ENCODE assay signal across 8 cellular contexts in genomic region chr12:125403145-125403789, GRCh38.
DNase-seq lines count a peak whose midpoint lies in the region; ATAC-seq and TF ChIP-seq lines count a peak whose summit lies in the region.

No MANE protein-coding gene starts in this region.

- DNase-seq in DMS114 treated with DMSO at 0.1 percent for 48 hours (lab: John Stamatoyannopoulos, UW; ENCODE audit: unreplicated experiment) (peak; percentile 15), HS-27A (ENCODE audit: low read depth) (peak; percentile 11), RWPE2 (ENCODE audit: low spot score) (no peak), fibroblast of the aortic adventitia (ENCODE audit: low read depth) (peak; percentile 51), stomach (no peak), GM19240 (ENCODE audit: insufficient read length, low spot score) (no peak)

- no peaks in the 10 kb centered on the region for H3K27me3 ChIP-seq in RWPE2 (ENCODE audit: insufficient read depth, poor library complexity, severe bottlenecking)
- peaks cover 0 to 18% (median 0%) of the 10 kb centered on the region in 3 donors for H3K27me3 ChIP-seq in stomach

- H3K36me3 ChIP-seq in RWPE2 (ENCODE audit: low read depth), result no peaks in the 10 kb centered on the region
- no peaks in the 10 kb centered on the region for H3K36me3 ChIP-seq in stomach

- H3K27ac ChIP-seq in RWPE2 (ENCODE audit: poor library complexity, severe bottlenecking) (no peak overlapping the region), stomach (no peak overlapping the region)

- TF ChIP-seq CTCF in RWPE2 (IDR thresholded peaks at IDR 0.05; ENCODE audit: poor library complexity, severe bottlenecking) (peak; percentile 81), fibroblast of the aortic adventitia (IDR thresholded peaks at IDR 0.05; ENCODE audit: insufficient read depth, low read length) (peak; percentile 48), stomach (IDR thresholded peaks at IDR 0.05) (peak in 4 of 7 experiments; percentile 24 to 54 (median 40))

- 17 to 29% (median 24%) methylated on average over 3 of the region's 3 CpGs for WGBS in stomach, 5 donors

- no peak for TF ChIP-seq EP300 in stomach (IDR thresholded peaks at IDR 0.05)

- H3K9me3 ChIP-seq in RWPE2 (ENCODE audit: severe bottlenecking), result peaks cover 3% of the 10 kb centered on the region
- H3K9me3 ChIP-seq in stomach, result peaks cover 0 to 29% (median 24%) of the 10 kb centered on the region in 4 donors

- intact Hi-C loops in stomach (cut with DNase I; ENCODE audit: low total_unique reads), result loop anchor here (5.0 kb wide), 1 partner anchor 216 kb away; the partner anchor contains the start of gene TMEM132B

- H3K4me1 ChIP-seq in RWPE2 (ENCODE audit: insufficient read depth, poor library complexity, severe bottlenecking) (no peaks in the 10 kb centered on the region), stomach (no peaks in the 10 kb centered on the region)

- TF ChIP-seq POLR2A in stomach (IDR thresholded peaks at IDR 0.05), result no peak

- H3K4me3 ChIP-seq in RWPE2 (ENCODE audit: severe bottlenecking), result no peak overlapping the region
- no peak overlapping the region for H3K4me3 ChIP-seq in fibroblast of the aortic adventitia (ENCODE audit: low read depth, low read length)
- H3K4me3 ChIP-seq in stomach, result no peak overlapping the region

- ATAC-seq in RWPE2 (ENCODE audit: low read depth) (no peak), HG03139 (IDR thresholded peaks at IDR 0.05; ENCODE audit: unreplicated experiment) (no peak), HG02571 (IDR thresholded peaks at IDR 0.05; ENCODE audit: unreplicated experiment) (no peak)

Comparison
In these comparisons a context has a peak if more than half of its experiments do, and no peak if none do; other contexts are left out.
1. DNase-seq: peak in DMS114 treated with DMSO at 0.1 percent for 48 hours (single experiment), HS-27A (single experiment) and fibroblast of the aortic adventitia (single experiment); none in RWPE2 (single experiment), stomach (single experiment) and GM19240 (single experiment).
2. Peak in every context shown above with its lines, with median percentiles within 50 percentile points of each other: CTCF ChIP-seq.